8 cellular contexts compared by ENCODE assay signal in the genomic region with DNA sequence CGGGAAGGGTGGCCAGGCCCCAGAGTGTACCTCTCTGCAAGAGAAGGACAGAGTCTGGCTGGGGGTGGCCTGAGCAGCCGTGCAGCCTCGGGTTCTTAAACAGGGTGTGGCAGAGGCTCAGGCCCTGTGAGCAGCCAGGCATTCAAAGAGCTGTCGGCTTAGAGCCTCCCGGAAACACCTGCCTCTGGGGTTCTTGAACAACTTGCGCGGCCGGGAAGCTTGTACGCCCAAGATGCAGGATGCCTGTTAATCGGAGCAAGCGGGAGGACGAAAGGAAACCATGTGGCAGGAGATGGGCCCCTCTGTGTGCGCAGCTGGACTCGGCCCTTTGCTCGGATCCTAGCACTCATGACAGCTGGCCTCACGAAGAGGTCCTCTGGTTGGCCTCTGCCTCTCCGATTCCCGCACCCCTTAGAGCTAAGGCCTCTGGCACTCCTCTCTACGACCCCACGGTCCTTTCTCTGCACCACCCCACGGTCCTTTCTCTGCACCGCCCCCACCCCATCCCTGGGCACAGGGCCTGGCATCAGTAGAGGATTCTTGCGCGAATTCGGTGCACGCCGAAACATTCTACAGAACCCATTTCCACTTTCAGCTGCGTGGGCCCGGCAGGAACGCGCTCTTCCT. TPM values are rescaled to one million over a fixed set of nuclear protein-coding genes. Genes with fewer than 3 reads are reported as not detected.
DNase-seq lines count a peak whose midpoint lies in the region; ATAC-seq lines count a peak whose summit lies in the region.

No MANE protein-coding gene starts in this region.

- peak overlapping the region; percentile 57 for H3K4me2 ChIP-seq in skeletal muscle satellite cell (ENCODE audit: low read length)

- H3K4me1 ChIP-seq in skeletal muscle satellite cell (ENCODE audit: control insufficient read depth, insufficient read depth, low read length): peaks cover 5% of the 10 kb centered on the region

- no peak overlapping the region for H3K9ac ChIP-seq in skeletal muscle satellite cell (ENCODE audit: low read depth, low read length)

- H3K27me3 ChIP-seq in skeletal muscle satellite cell (ENCODE audit: control insufficient read depth, insufficient read depth, low read length): peaks cover 66% of the 10 kb centered on the region

- DNase-seq in NCI-H82 (lab: John Stamatoyannopoulos, UW): peak; percentile 35
- DNase-seq in NCI-H82 treated with DMSO at 0.1 percent for 48 hours (lab: John Stamatoyannopoulos, UW; ENCODE audit: unreplicated experiment): no peak
- peak; percentile 37 for DNase-seq in NCI-H524 treated with DMSO at 0.1 percent for 48 hours (lab: John Stamatoyannopoulos, UW)
- no peak for DNase-seq in NCI-H2029 treated with DMSO at 0.1 percent for 48 hours (lab: John Stamatoyannopoulos, UW)
- DNase-seq in SKM-1 treated with dmso at 0.1 percent for 144 hours (lab: John Stamatoyannopoulos, UW; ENCODE audit: unreplicated experiment): no peak

- H3K36me3 ChIP-seq in skeletal muscle satellite cell (ENCODE audit: insufficient read depth, low read length): no peaks in the 10 kb centered on the region

- ATAC-seq in esophagus mucosa: peak; percentile 7
- ATAC-seq in GM18519 (IDR thresholded peaks at IDR 0.05; ENCODE audit: low FRiP score, unreplicated experiment): no peak

- peaks cover 7% of the 10 kb centered on the region for H3K9me3 ChIP-seq in skeletal muscle satellite cell (replicated peaks; ENCODE audit: low read length)

- no peak overlapping the region for H3K4me3 ChIP-seq in skeletal muscle satellite cell (ENCODE audit: low read length)

RNA-seq across cellular contexts. Expression of a gene that starts 23.9 kb away (rescaled TPM):
- total RNA-seq in esophagus mucosa: 6.5 TPM
- 8.3 and 10.1 TPM in 2 replicates for total RNA-seq in skeletal muscle satellite cell (2012; rRNA removed)

RNA-seq across cellular contexts. Expression of a gene that starts 25.2 kb away (rescaled TPM):
- 9.2 TPM for total RNA-seq in esophagus mucosa
- 12.7 and 13.3 TPM in 2 replicates for total RNA-seq in skeletal muscle satellite cell (2012; rRNA removed)

Comparison
In these comparisons a context has a peak if more than half of its experiments do, and no peak if none do; other contexts are left out.
1. DNase-seq: peak in NCI-H82 (single experiment) and NCI-H524 treated with DMSO at 0.1 percent for 48 hours (single experiment); none in NCI-H82 treated with DMSO at 0.1 percent for 48 hours (single experiment), NCI-H2029 treated with DMSO at 0.1 percent for 48 hours (single experiment) and SKM-1 treated with dmso at 0.1 percent for 144 hours (single experiment).